ENCODE assay signal across 15 cellular contexts in the genomic region with DNA sequence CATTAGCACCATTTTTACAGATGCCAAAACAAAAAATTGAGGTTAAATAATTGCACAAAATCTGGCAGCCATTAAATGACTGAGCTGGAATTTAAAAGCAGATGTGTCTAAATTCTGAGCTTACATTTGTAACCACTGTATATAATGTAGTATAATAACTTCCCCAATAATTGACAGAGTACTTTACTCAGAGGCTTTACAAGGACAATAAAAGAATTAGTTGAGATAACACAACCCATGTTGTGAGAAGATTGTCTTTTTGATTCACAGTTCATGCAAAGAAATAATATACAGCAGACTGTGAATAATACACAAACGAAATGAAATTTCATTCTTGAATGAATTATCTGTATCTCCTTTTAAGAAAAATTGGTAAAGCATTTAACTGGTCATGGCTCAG.
DNase-seq lines count a peak whose midpoint lies in the region; ATAC-seq and TF ChIP-seq lines count a peak whose summit lies in the region.
"Had no signal": no experiment of that assay in that cellular context is flagged by ENCODE, and none has a peak within 500 bp of the region (broad histone marks: within the 10 kb centered on the region; RNA-seq: fewer than 3 reads in every experiment).

No MANE protein-coding gene starts in this region.

- peaks cover 11 to 59% (median 33%) of the 10 kb centered on the region in 10 experiments; a peak in 18 of 20 replicates for H3K4me1 ChIP-seq in BLaER1 treated with 17β-estradiol and CSF1 and Interleukin-3, amounts not matched to agents 10 nM and 100 nM
- peaks cover 26% of the 10 kb centered on the region for H3K4me1 ChIP-seq in KMS-11 (ENCODE audit: low read depth, poor library complexity, severe bottlenecking)
- peaks cover 32% of the 10 kb centered on the region for H3K4me1 ChIP-seq in SJCRH30
- H3K4me1 ChIP-seq in upper lobe of right lung = no peaks in the 10 kb centered on the region
- no peaks in the 10 kb centered on the region for H3K4me1 ChIP-seq in GM23248 (ENCODE audit: insufficient read depth)

- in situ Hi-C loops in GM23248 (cut with MboI) = no loop called here

- DNase-seq in SJCRH30 (no peak), upper lobe of right lung (no peak), NCI-H82 treated with DMSO at 0.1 percent for 48 hours (lab: John Stamatoyannopoulos, UW; ENCODE audit: unreplicated experiment) (no peak), GM23248 (no peak)
- no peak for DNase-seq in stimulated activated CD4-positive, alpha-beta T cell treated with anti-CD3 and anti-CD28 coated beads, Interleukin-4, amount 100 ng/mL, for 4 hours
- DNase-seq: AML-193; Calu3; CD8-positive, alpha-beta T cell; DMS79 treated with DMSO at 0.1 percent for 48 hours; GOT3; H7; KG1 had no signal

- no peaks in the 10 kb centered on the region for H3K9me2 ChIP-seq in GM23248 (ENCODE audit: insufficient read depth)

- H3K27me3 ChIP-seq in BLaER1 treated with 17β-estradiol and CSF1 and Interleukin-3, amounts not matched to agents 10 nM and 100 nM = no peaks in the 10 kb centered on the region
- H3K27me3 ChIP-seq in KMS-11 (ENCODE audit: insufficient read depth, low read depth) (no peaks in the 10 kb centered on the region), SJCRH30 (no peaks in the 10 kb centered on the region), upper lobe of right lung (no peaks in the 10 kb centered on the region), GM23248 (replicated peaks; ENCODE audit: insufficient read depth) (no peaks in the 10 kb centered on the region)

- TF ChIP-seq CTCF in KMS-11 (conservative IDR thresholded peaks at IDR 0.05; ENCODE audit: low read depth, low read length) (no peak), upper lobe of right lung (IDR thresholded peaks at IDR 0.05) (no peak)

- no peak overlapping the region for H2AFZ ChIP-seq in KMS-11 (ENCODE audit: low read depth)
- no peak overlapping the region for H2AFZ ChIP-seq in GM23248

- H3K9ac ChIP-seq in BLaER1 treated with 17β-estradiol and CSF1 and Interleukin-3, amounts not matched to agents 10 nM and 100 nM = no peak overlapping the region
- no peak overlapping the region for H3K9ac ChIP-seq in KMS-11
- no peak overlapping the region for H3K9ac ChIP-seq in GM23248

- WGBS in GM23248 (ENCODE audit: low coverage in 1 of 2, low lambda C conversion rate in 2 of 2, missing lambda C conversion rate in 2 of 2), 2 experiments = 13 to 14% methylated on average over 1 of the region's 1 CpG

- H3K4me2 ChIP-seq in BLaER1 treated with 17β-estradiol and CSF1 and Interleukin-3, amounts not matched to agents 10 nM and 100 nM = peak overlapping the region in 8 of 11 experiments; percentile 46 to 69 (median 54); a peak in 14 of 22 replicates
- H3K4me2 ChIP-seq in KMS-11 = peak overlapping the region; percentile 44; the same call in 1 of the 2 replicates
- no peak overlapping the region for H3K4me2 ChIP-seq in GM23248 (ENCODE audit: unreplicated experiment)

- no peak overlapping the region for H3K4me3 ChIP-seq in BLaER1 treated with 17β-estradiol and CSF1 and Interleukin-3, amounts not matched to agents 10 nM and 100 nM
- no peak overlapping the region for H3K4me3 ChIP-seq in KMS-11 (IDR thresholded peaks at IDR 0.05; ENCODE audit: insufficient read depth, low read depth, low read length)
- no peak overlapping the region for H3K4me3 ChIP-seq in SJCRH30
- no peak overlapping the region for H3K4me3 ChIP-seq in upper lobe of right lung
- H3K4me3 ChIP-seq in GM23248 = no peak overlapping the region

- H3K9me3 ChIP-seq in BLaER1 treated with 17β-estradiol and CSF1 and Interleukin-3, amounts not matched to agents 10 nM and 100 nM (replicated peaks in 1 of 11) = no peaks in the 10 kb centered on the region; a peak in 1 of 22 replicates
- no peaks in the 10 kb centered on the region for H3K9me3 ChIP-seq in SJCRH30 (replicated peaks)
- H3K9me3 ChIP-seq in upper lobe of right lung = no peaks in the 10 kb centered on the region
- H3K9me3 ChIP-seq in GM23248 (ENCODE audit: low read depth) = no peaks in the 10 kb centered on the region

- intact Hi-C loops in upper lobe of right lung (cut with DNase I) = no loop called here

- H3K79me2 ChIP-seq in KMS-11 (ENCODE audit: insufficient read depth, low read depth) = no peaks in the 10 kb centered on the region
- no peaks in the 10 kb centered on the region for H3K79me2 ChIP-seq in GM23248 (ENCODE audit: insufficient read depth)

- H3K36me3 ChIP-seq in BLaER1 treated with 17β-estradiol and CSF1 and Interleukin-3, amounts not matched to agents 10 nM and 100 nM = no peaks in the 10 kb centered on the region; a peak in 1 of 22 replicates
- H3K36me3 ChIP-seq in KMS-11 (ENCODE audit: insufficient read depth) = no peaks in the 10 kb centered on the region
- no peaks in the 10 kb centered on the region for H3K36me3 ChIP-seq in SJCRH30
- no peaks in the 10 kb centered on the region for H3K36me3 ChIP-seq in upper lobe of right lung
- H3K36me3 ChIP-seq in GM23248 (ENCODE audit: low read depth) = no peaks in the 10 kb centered on the region

- no peak for ATAC-seq in upper lobe of right lung
- ATAC-seq: CD8-positive, alpha-beta T cell; HCT116 had no signal

- peaks cover 0 to 19% (median 0%) of the 10 kb centered on the region in 11 experiments; a peak in 5 of 22 replicates for H4K20me1 ChIP-seq in BLaER1 treated with 17β-estradiol and CSF1 and Interleukin-3, amounts not matched to agents 10 nM and 100 nM
- H4K20me1 ChIP-seq in KMS-11 (ENCODE audit: insufficient read depth) (no peaks in the 10 kb centered on the region), GM23248 (ENCODE audit: insufficient read depth) (no peaks in the 10 kb centered on the region)

- no peak overlapping the region; a peak in 1 of 22 replicates for H3K27ac ChIP-seq in BLaER1 treated with 17β-estradiol and CSF1 and Interleukin-3, amounts not matched to agents 10 nM and 100 nM
- H3K27ac ChIP-seq in KMS-11 (no peak overlapping the region), SJCRH30 (peak overlapping the region; percentile 3; the same call in 1 of the 2 replicates), upper lobe of right lung (no peak overlapping the region), GM23248 (no peak overlapping the region)

- no peaks in the 10 kb centered on the region for H3F3A ChIP-seq in GM23248 (ENCODE audit: insufficient read depth)
